1 cellular context compared by ENCODE assay signal in the genomic region with DNA sequence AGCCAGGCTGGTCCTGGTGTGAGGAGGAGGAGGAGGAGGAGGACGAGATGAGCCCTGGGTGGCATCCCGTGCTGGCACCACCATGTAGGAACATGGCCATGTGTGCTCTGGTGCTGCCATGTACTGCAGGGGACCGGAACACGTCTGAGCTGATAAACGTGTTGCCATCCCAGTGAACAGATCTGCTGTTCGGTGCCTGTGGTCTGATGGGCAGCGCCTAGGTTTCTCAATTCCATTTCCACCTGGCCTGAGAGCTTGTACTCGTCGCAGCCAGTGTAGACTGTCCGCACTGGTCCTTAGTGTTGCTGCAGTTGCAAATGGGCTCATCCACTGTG.
TF ChIP-seq lines count a peak whose summit lies in the region.

No MANE protein-coding gene starts in this region.

TF ChIP-seq in WTC11, 78 proteins besides CTCF, POLR2A, EP300 and RAD21 (continued from another document):
- no peak for TF ChIP-seq ZBTB21 (CRISPR knock-in tag; IDR thresholded peaks at IDR 0.05; ENCODE audit: borderline replicate concordance)
- no peak for TF ChIP-seq ZNF416 (CRISPR knock-in tag; IDR thresholded peaks at IDR 0.05)
- TF ChIP-seq, protein P1, sequence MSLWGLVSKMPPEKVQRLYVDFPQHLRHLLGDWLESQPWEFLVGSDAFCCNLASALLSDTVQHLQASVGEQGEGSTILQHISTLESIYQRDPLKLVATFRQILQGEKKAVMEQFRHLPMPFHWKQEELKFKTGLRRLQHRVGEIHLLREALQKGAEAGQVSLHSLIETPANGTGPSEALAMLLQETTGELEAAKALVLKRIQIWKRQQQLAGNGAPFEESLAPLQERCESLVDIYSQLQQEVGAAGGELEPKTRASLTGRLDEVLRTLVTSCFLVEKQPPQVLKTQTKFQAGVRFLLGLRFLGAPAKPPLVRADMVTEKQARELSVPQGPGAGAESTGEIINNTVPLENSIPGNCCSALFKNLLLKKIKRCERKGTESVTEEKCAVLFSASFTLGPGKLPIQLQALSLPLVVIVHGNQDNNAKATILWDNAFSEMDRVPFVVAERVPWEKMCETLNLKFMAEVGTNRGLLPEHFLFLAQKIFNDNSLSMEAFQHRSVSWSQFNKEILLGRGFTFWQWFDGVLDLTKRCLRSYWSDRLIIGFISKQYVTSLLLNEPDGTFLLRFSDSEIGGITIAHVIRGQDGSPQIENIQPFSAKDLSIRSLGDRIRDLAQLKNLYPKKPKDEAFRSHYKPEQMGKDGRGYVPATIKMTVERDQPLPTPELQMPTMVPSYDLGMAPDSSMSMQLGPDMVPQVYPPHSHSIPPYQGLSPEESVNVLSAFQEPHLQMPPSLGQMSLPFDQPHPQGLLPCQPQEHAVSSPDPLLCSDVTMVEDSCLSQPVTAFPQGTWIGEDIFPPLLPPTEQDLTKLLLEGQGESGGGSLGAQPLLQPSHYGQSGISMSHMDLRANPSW (CRISPR knock-in tag; conservative IDR thresholded peaks at IDR 0.05; ENCODE audit: low read depth) = no peak
- TF ChIP-seq SOX15 (CRISPR knock-in tag; IDR thresholded peaks at IDR 0.05) = no peak
- no peak for TF ChIP-seq JUN (CRISPR knock-in tag; IDR thresholded peaks at IDR 0.05)
- no peak for TF ChIP-seq ELF4 (CRISPR knock-in tag; IDR thresholded peaks at IDR 0.05; ENCODE audit: low read depth)
- TF ChIP-seq, protein P2, sequence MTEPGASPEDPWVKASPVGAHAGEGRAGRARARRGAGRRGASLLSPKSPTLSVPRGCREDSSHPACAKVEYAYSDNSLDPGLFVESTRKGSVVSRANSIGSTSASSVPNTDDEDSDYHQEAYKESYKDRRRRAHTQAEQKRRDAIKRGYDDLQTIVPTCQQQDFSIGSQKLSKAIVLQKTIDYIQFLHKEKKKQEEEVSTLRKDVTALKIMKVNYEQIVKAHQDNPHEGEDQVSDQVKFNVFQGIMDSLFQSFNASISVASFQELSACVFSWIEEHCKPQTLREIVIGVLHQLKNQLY (CRISPR knock-in tag; IDR thresholded peaks at IDR 0.05) = no peak
- TF ChIP-seq ZNF423 (CRISPR knock-in tag; IDR thresholded peaks at IDR 0.05) = no peak
- TF ChIP-seq ZNF671 (CRISPR knock-in tag; IDR thresholded peaks at IDR 0.05) = no peak
- TF ChIP-seq, protein P3, sequence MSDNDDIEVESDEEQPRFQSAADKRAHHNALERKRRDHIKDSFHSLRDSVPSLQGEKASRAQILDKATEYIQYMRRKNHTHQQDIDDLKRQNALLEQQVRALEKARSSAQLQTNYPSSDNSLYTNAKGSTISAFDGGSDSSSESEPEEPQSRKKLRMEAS (CRISPR knock-in tag; IDR thresholded peaks at IDR 0.05) = no peak
- no peak for TF ChIP-seq GABPB1 (CRISPR knock-in tag; IDR thresholded peaks at IDR 0.05)
- TF ChIP-seq ATF1 (CRISPR knock-in tag; IDR thresholded peaks at IDR 0.05) = no peak
